ENCODE assay signal across 8 cellular contexts in genomic region chr11:128031538-128032134, GRCh38.
A peak's percentile ranks its signal among the peaks of the same experiment; 100 is the strongest.
DNase-seq lines count a peak whose midpoint lies in the region; ATAC-seq and TF ChIP-seq lines count a peak whose summit lies in the region.
"Not testable (repeated sequence)": the region's sequence is repeated elsewhere in the genome, so short reads cannot be mapped to it uniquely, and the experiment has no call there.

No MANE protein-coding gene starts in this region.

- TF ChIP-seq CTCF in H9 (conservative IDR thresholded peaks at IDR 0.05) (peak; percentile 85), Peyer's patch (IDR thresholded peaks at IDR 0.05) (peak; percentile 14 to 77 (median 74)), esophagus squamous epithelium (IDR thresholded peaks at IDR 0.05) (peak; percentile 32 to 79 (median 73)), testis (IDR thresholded peaks at IDR 0.05) (peak in 2 of 3 experiments; percentile 53 to 69)

- H2BK20ac ChIP-seq in H9 (ENCODE audit: low read depth, low read length, poor library complexity, severe bottlenecking) = not testable (repeated sequence)

- H3K4me3 Mint-ChIP-seq in H9; activated T-cell treated with anti-CD3 and anti-CD28 coated beads, Interleukin-2, amount 50 U/mL, for 4 hours; naive thymus-derived CD8-positive, alpha-beta T cell: not testable (repeated sequence)

- not testable (repeated sequence) for H3K79me2 ChIP-seq in H9 (ENCODE audit: insufficient read depth, low read length)

- not testable (repeated sequence) for H3K9me3 Mint-ChIP-seq in H9; activated T-cell treated with anti-CD3 and anti-CD28 coated beads, Interleukin-2, amount 50 U/mL, for 4 hours; naive thymus-derived CD8-positive, alpha-beta T cell

- not testable (repeated sequence) for H3K36me3 Mint-ChIP-seq in H9 (ENCODE audit: insufficient read depth in 1 of 3, low read depth in 3 of 3); activated T-cell treated with anti-CD3 and anti-CD28 coated beads, Interleukin-2, amount 50 U/mL, for 4 hours (ENCODE audit: insufficient read depth); naive thymus-derived CD8-positive, alpha-beta T cell

- not testable (repeated sequence) for H3K56ac ChIP-seq in H9 (ENCODE audit: insufficient read length, low read depth, low read length)

- H4K20me1 ChIP-seq in H9 (ENCODE audit: control insufficient read depth, insufficient read depth, insufficient read length) = not testable (repeated sequence)

- peak; percentile 81 to 87 for ATAC-seq in activated T-cell treated with anti-CD3 and anti-CD28 coated beads, Interleukin-2, amount 50 U/mL, for 4 hours
- peak; percentile 87 to 89 for ATAC-seq in naive thymus-derived CD8-positive, alpha-beta T cell

- H2BK12ac ChIP-seq in H9 (ENCODE audit: insufficient read length, low read depth, low read length) = not testable (repeated sequence)

- POLR2A ChIA-PET in naive thymus-derived CD8-positive, alpha-beta T cell (lab: Charles Lee) = interaction anchor here (0.8 to 1.3 kb wide), 3 partner anchors 22 to 126 kb away, joined by 3 to 4 read pairs (median 3); no protein-coding TSS in a partner anchor

- not testable (repeated sequence) for H3K9me3 ChIP-seq in H9 (ENCODE audit: control insufficient read depth, low read depth, low read length); Peyer's patch; esophagus squamous epithelium; testis

- H4K5ac ChIP-seq in H9 (ENCODE audit: insufficient read length, low read depth, low read length) = not testable (repeated sequence)

- not testable (repeated sequence) for H3K4me1 ChIP-seq in H9 (ENCODE audit: insufficient read depth, low read length); Peyer's patch; esophagus squamous epithelium; testis

- H3K27ac Mint-ChIP-seq in H9 = not testable (repeated sequence)
- H3K27ac Mint-ChIP-seq in naive thymus-derived CD8-positive, alpha-beta T cell = peak overlapping the region in 2 of 10 donors; percentile 26 to 45

- H4K91ac ChIP-seq in H9 (ENCODE audit: insufficient read length, low read depth, low read length) = not testable (repeated sequence)

- H3K23ac ChIP-seq in H9 (ENCODE audit: insufficient read length, low read depth, low read length) = not testable (repeated sequence)

- not testable (repeated sequence) for TF ChIP-seq POLR2A in Peyer's patch (IDR thresholded peaks at IDR 0.05); esophagus squamous epithelium (IDR thresholded peaks at IDR 0.05); testis (IDR thresholded peaks at IDR 0.05)

- H3K79me1 ChIP-seq in H9 (ENCODE audit: insufficient read depth, low read depth, low read length, poor library complexity, severe bottlenecking) = not testable (repeated sequence)

- not testable (repeated sequence) for H3K18ac ChIP-seq in H9 (ENCODE audit: insufficient read length, low read depth, low read length)

- not testable (repeated sequence) for H3K4me1 Mint-ChIP-seq in H9; activated T-cell treated with anti-CD3 and anti-CD28 coated beads, Interleukin-2, amount 50 U/mL, for 4 hours (ENCODE audit: low read depth)
- H3K4me1 Mint-ChIP-seq in naive thymus-derived CD8-positive, alpha-beta T cell = peaks cover 0 to 11% (median 7%) of the 10 kb centered on the region in 4 donors

- H3K23me2 ChIP-seq in H9 (ENCODE audit: insufficient read length, low read depth, low read length, poor library complexity, severe bottlenecking) = not testable (repeated sequence)

- H3K4me3 ChIP-seq in Peyer's patch, esophagus squamous epithelium, testis: not testable (repeated sequence)

- H3K27me3 Mint-ChIP-seq in H9 (ENCODE audit: low read depth); activated T-cell treated with anti-CD3 and anti-CD28 coated beads, Interleukin-2, amount 50 U/mL, for 4 hours (ENCODE audit: low read depth): not testable (repeated sequence)
- peaks cover 0 to 12% (median 6%) of the 10 kb centered on the region in 5 donors for H3K27me3 Mint-ChIP-seq in naive thymus-derived CD8-positive, alpha-beta T cell

- H2AK5ac ChIP-seq in H9 (ENCODE audit: insufficient read length, low read length) = not testable (repeated sequence)

- not testable (repeated sequence) for H3K9ac ChIP-seq in H9 (ENCODE audit: extremely low read depth, insufficient read length, low read length)

- H2BK120ac ChIP-seq in H9 (ENCODE audit: low read depth, low read length, poor library complexity, severe bottlenecking) = not testable (repeated sequence)

- not testable (repeated sequence) for H3T11ph ChIP-seq in H9 (ENCODE audit: low read length)

- not testable (repeated sequence) for H3K4me2 ChIP-seq in H9 (ENCODE audit: insufficient read depth, insufficient read length, low read length)

- H2AFZ ChIP-seq in H9 (ENCODE audit: low read length) = not testable (repeated sequence)

- not testable (repeated sequence) for H3K4ac ChIP-seq in H9 (ENCODE audit: low read depth, low read length)

- intact Hi-C loops in esophagus squamous epithelium (cut with DNase I); testis (cut with DNase I; ENCODE audit: low total_unique reads): not testable (repeated sequence)

- H3K14ac ChIP-seq in H9 (ENCODE audit: insufficient read depth, low read length) = not testable (repeated sequence)

- H2BK15ac ChIP-seq in H9 (ENCODE audit: low read depth, low read length) = not testable (repeated sequence)

- H3K27me3 ChIP-seq in H9 (ENCODE audit: insufficient read depth, low read length); Peyer's patch; testis: not testable (repeated sequence)
- H3K27me3 ChIP-seq in esophagus squamous epithelium = peaks cover 0 to 28% (median 0%) of the 10 kb centered on the region in 4 donors

- not testable (repeated sequence) for H2BK5ac ChIP-seq in H9 (ENCODE audit: insufficient read length, low read length)

- H4K8ac ChIP-seq in H9 (replicated peaks; ENCODE audit: insufficient read length, low read depth, low read length) = not testable (repeated sequence)

- not testable (repeated sequence) for H3K27ac ChIP-seq in H9 (ENCODE audit: insufficient read length, low read depth, low read length); Peyer's patch; esophagus squamous epithelium; testis

- no CpG with 5 or more reads among the region's 14 CpGs for WGBS in H9 (ENCODE audit: extremely low coverage, insufficient read length, low lambda C conversion rate)
- WGBS in esophagus squamous epithelium, 2 donors = 51 to 52% methylated on average over 14 of the region's 14 CpGs
- 60 to 65% methylated on average over 14 of the region's 14 CpGs for WGBS in testis, 2 donors

- not testable (repeated sequence) for H3K36me3 ChIP-seq in Peyer's patch; esophagus squamous epithelium; testis (ENCODE audit: low read depth, missing control alignments)

- peak; percentile 67 for DNase-seq in GM03348 (ENCODE audit: low spot score)
- peak; percentile 44 for DNase-seq in H9
- DNase-seq in LoVo (ENCODE audit: low spot score) = peak; percentile 63
- DNase-seq in Peyer's patch = peak in 2 of 3 donors; percentile 42 to 77
- DNase-seq in activated T-cell treated with anti-CD3 and anti-CD28 coated beads, Interleukin-2, amount 50 U/mL, for 4 hours = peak; percentile 62
- not testable (repeated sequence) for DNase-seq in esophagus squamous epithelium (lab: John Stamatoyannopoulos, UW)
- DNase-seq in naive thymus-derived CD8-positive, alpha-beta T cell = peak in 9 of 10 donors; percentile 48 to 82 (median 72)
- DNase-seq in testis = peak; percentile 56
